Comparison of ENCODE assay signal across 1 cellular context in the genomic region with DNA sequence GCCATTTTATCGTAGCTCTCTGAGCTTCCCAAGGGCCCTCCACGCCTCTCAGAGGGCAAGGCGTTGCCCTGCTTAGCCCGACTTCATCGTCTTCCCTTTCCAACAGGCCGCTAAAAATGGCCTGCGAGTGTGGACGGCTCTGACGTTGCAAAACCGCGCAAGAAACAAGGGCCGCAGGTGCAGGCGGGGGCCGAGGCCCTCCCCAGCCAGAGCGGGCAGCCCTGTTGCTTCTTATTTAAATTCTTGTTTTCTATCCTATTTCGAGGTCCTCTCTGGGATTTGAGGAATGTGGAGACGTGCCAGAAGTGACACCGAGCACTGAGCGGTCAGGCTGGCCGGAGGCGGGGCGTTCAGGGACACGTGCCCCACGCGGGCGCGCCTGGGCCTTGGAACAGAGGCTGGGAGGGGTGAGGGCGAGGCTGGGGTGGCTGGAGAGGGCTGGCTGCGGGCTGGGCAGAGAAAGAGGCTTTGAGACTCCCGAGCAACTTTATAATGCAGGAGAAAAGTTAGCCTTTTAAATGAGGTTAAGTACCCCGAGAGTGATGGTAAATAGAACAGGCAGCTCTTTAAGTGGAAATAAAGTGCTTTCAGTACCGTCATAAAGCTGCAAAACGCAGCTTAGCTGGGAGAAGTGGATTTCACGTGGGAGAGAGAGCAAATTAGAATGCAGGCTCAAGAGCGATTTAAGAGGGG.
TF ChIP-seq lines count a peak whose summit lies in the region.

No MANE protein-coding gene starts in this region.

TF ChIP-seq in SK-N-SH treated with all-trans-retinoic acid at 6 μM for 48 hours, 23 proteins besides CTCF, POLR2A, EP300 and RAD21 (continued from another document):
- TF ChIP-seq, protein P1, sequence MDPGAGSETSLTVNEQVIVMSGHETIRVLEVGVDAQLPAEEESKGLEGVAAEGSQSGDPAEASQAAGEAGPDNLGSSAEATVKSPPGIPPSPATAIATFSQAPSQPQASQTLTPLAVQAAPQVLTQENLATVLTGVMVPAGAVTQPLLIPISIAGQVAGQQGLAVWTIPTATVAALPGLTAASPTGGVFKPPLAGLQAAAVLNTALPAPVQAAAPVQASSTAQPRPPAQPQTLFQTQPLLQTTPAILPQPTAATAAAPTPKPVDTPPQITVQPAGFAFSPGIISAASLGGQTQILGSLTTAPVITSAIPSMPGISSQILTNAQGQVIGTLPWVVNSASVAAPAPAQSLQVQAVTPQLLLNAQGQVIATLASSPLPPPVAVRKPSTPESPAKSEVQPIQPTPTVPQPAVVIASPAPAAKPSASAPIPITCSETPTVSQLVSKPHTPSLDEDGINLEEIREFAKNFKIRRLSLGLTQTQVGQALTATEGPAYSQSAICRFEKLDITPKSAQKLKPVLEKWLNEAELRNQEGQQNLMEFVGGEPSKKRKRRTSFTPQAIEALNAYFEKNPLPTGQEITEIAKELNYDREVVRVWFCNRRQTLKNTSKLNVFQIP (CRISPR knock-in tag; IDR thresholded peaks at IDR 0.05; ENCODE audit: borderline replicate concordance, low read depth) = no peak
- TF ChIP-seq BACH2 (CRISPR knock-in tag; IDR thresholded peaks at IDR 0.05; ENCODE audit: borderline replicate concordance) = no peak
